ENCODE assay signal across 1 cellular context in genomic region chr20:10665027-10665561, GRCh38.
TF ChIP-seq lines count a peak whose summit lies in the region.

No MANE protein-coding gene starts in this region.

TF ChIP-seq in HepG2, 621 proteins besides CTCF, POLR2A, EP300 and RAD21 (continued from another document):
- peak; percentile 13; the same call in 1 of the 2 replicates for TF ChIP-seq TFE3 (CRISPR knock-in tag; IDR thresholded peaks at IDR 0.05)
- TF ChIP-seq KLF11 (CRISPR knock-in tag; IDR thresholded peaks at IDR 0.05), result no peak
- TF ChIP-seq ZHX2 (IDR thresholded peaks at IDR 0.05; ENCODE audit: low read depth), result no peak
- no peak for TF ChIP-seq ZHX2 (CRISPR knock-in tag; IDR thresholded peaks at IDR 0.05; ENCODE audit: borderline replicate concordance)
- 0 out of 2 replicates have a peak, but pooled peaks have one; percentile 74 for TF ChIP-seq DNMT3B (CRISPR knock-in tag; conservative IDR thresholded peaks at IDR 0.05)
- no peak for TF ChIP-seq HNF1A (IDR thresholded peaks at IDR 0.05; ENCODE audit: low read depth)
- TF ChIP-seq HNF1A (CRISPR knock-in tag; IDR thresholded peaks at IDR 0.05; ENCODE audit: borderline replicate concordance), result peak; percentile 13; the same call in 1 of the 2 replicates
- TF ChIP-seq RCOR2 (CRISPR knock-in tag; IDR thresholded peaks at IDR 0.05), result no peak
- TF ChIP-seq TEF (CRISPR knock-in tag; IDR thresholded peaks at IDR 0.05), result no peak
- peak; percentile 12; the same call in 1 of the 2 replicates for TF ChIP-seq KMT2A (CRISPR knock-in tag; IDR thresholded peaks at IDR 0.05)
- TF ChIP-seq ZBTB33 (CRISPR knock-in tag; IDR thresholded peaks at IDR 0.05), result peak; percentile 62
- 0 out of 2 replicates have a peak, but pooled peaks have one; percentile 30 for TF ChIP-seq ZFP1 (CRISPR knock-in tag; IDR thresholded peaks at IDR 0.05)
